Comparison of ENCODE assay signal across 2 cellular contexts in the genomic region with DNA sequence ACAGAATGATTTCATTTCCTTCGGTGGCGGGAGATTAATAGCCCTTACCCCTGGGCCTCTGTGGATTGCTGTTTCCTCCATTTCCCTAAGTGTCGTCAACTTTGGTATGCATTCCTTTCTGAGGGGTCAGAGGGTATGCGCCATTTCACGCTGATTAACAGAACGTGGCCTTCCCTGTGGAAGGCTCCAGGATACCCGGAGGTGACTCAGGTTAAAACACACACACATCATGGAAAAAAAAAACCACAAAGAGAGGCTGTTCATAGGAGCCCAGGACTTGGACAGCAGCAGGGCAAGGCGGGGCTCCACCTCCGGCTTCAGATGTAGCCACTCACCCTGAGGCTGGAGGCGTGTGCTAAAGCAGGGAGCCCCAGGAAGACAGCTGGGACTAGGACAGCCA.
TF ChIP-seq lines count a peak whose summit lies in the region.

No MANE protein-coding gene starts in this region.

TF ChIP-seq in A549, 52 proteins besides CTCF, POLR2A, EP300 and RAD21:
- TF ChIP-seq, protein P1, sequence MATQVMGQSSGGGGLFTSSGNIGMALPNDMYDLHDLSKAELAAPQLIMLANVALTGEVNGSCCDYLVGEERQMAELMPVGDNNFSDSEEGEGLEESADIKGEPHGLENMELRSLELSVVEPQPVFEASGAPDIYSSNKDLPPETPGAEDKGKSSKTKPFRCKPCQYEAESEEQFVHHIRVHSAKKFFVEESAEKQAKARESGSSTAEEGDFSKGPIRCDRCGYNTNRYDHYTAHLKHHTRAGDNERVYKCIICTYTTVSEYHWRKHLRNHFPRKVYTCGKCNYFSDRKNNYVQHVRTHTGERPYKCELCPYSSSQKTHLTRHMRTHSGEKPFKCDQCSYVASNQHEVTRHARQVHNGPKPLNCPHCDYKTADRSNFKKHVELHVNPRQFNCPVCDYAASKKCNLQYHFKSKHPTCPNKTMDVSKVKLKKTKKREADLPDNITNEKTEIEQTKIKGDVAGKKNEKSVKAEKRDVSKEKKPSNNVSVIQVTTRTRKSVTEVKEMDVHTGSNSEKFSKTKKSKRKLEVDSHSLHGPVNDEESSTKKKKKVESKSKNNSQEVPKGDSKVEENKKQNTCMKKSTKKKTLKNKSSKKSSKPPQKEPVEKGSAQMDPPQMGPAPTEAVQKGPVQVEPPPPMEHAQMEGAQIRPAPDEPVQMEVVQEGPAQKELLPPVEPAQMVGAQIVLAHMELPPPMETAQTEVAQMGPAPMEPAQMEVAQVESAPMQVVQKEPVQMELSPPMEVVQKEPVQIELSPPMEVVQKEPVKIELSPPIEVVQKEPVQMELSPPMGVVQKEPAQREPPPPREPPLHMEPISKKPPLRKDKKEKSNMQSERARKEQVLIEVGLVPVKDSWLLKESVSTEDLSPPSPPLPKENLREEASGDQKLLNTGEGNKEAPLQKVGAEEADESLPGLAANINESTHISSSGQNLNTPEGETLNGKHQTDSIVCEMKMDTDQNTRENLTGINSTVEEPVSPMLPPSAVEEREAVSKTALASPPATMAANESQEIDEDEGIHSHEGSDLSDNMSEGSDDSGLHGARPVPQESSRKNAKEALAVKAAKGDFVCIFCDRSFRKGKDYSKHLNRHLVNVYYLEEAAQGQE (IDR thresholded peaks at IDR 0.05) = 0 out of 2 replicates have a peak, but pooled peaks have one; percentile 17
- no peak for TF ChIP-seq NPAS2 (CRISPR knock-in tag; IDR thresholded peaks at IDR 0.05; ENCODE audit: borderline replicate concordance)

TF ChIP-seq in HEK293, 187 proteins besides CTCF, POLR2A, EP300 and RAD21 (continued from another document):
- TF ChIP-seq, protein P1 (tag by site-specific recombination; IDR thresholded peaks at IDR 0.05) = peak; percentile 44; the same call in 1 of the 2 replicates
- no peak for TF ChIP-seq ZNF776 (tag by site-specific recombination; IDR thresholded peaks at IDR 0.05; ENCODE audit: borderline replicate concordance)
- TF ChIP-seq ZNF629 (tag by site-specific recombination; IDR thresholded peaks at IDR 0.05) = no peak
- TF ChIP-seq, protein P2, sequence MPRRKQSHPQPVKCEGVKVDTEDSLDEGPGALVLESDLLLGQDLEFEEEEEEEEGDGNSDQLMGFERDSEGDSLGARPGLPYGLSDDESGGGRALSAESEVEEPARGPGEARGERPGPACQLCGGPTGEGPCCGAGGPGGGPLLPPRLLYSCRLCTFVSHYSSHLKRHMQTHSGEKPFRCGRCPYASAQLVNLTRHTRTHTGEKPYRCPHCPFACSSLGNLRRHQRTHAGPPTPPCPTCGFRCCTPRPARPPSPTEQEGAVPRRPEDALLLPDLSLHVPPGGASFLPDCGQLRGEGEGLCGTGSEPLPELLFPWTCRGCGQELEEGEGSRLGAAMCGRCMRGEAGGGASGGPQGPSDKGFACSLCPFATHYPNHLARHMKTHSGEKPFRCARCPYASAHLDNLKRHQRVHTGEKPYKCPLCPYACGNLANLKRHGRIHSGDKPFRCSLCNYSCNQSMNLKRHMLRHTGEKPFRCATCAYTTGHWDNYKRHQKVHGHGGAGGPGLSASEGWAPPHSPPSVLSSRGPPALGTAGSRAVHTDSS (tag by site-specific recombination; IDR thresholded peaks at IDR 0.05) = no peak
